Comparison of ENCODE assay signal across 21 cellular contexts in the genomic region with DNA sequence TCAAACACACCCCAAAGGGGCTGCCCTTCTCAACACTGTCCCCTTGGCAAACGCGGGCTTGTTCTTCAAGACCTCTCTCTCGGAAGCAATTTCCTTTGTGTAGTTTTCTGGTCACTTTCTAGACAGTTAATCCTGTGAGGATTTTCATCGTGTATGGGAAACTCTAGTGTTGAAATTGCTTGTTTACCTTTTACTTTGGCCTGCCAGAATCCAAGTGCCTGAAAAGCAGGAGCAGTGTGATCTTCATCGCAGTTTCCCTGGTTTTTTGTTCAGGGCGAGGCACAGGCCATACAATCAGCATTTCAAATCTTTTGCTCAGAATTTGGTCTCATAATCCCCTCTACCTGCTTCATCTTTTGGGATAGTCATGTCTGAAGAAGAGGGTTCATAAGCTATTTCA.
"Had no signal": no experiment of that assay in that cellular context is flagged by ENCODE, and none has a peak within 500 bp of the region (broad histone marks: within the 10 kb centered on the region; RNA-seq: fewer than 3 reads in every experiment).

No MANE protein-coding gene starts in this region.

- H3K27ac ChIP-seq: dorsolateral prefrontal cortex, gastrocnemius medialis, left ventricle myocardium inferior, parathyroid adenoma, right atrium auricular region, sigmoid colon, spleen, thoracic aorta, tibial nerve, upper lobe of left lung, uterus had no signal

- H3K4me1 Mint-ChIP-seq: memory B cell; natural killer cell; stimulated activated naive B cell treated with anti-CD40 and anti-IgM and Interleukin-4, amounts not matched to agents 10 μg/mL and 1 μg/mL and 100 μg/mL, for 72 hours had no signal

- DNase-seq: dorsolateral prefrontal cortex; effector CD4-positive, alpha-beta T cell; gastrocnemius medialis; head of caudate nucleus; left cardiac atrium; left ventricle myocardium inferior; natural killer cell; sigmoid colon; spleen; stimulated activated CD4-positive, alpha-beta T cell treated with anti-CD3 and anti-CD28 coated beads, Interleukin-4, amount 100 ng/mL, for 4 hours; stimulated activated naive B cell treated with anti-CD40 and anti-IgM and Interleukin-4, amounts not matched to agents 10 μg/mL and 1 μg/mL and 100 μg/mL, for 72 hours; uterus had no signal

- H3K9ac ChIP-seq: parathyroid adenoma had no signal

- H3K27ac Mint-ChIP-seq: memory B cell; natural killer cell; progenitor cell of endocrine pancreas; stimulated activated naive B cell treated with anti-CD40 and anti-IgM and Interleukin-4, amounts not matched to agents 10 μg/mL and 1 μg/mL and 100 μg/mL, for 72 hours; stimulated activated naive CD8-positive, alpha-beta T cell treated with anti-CD3 and anti-CD28 coated beads, Interleukin-15, Interleukin-2, amounts not matched to agents 100 ng/mL and 50 ng/mL, for 24 hours had no signal

- H3K9me3 ChIP-seq: gastrocnemius medialis, left ventricle myocardium inferior, right atrium auricular region, sigmoid colon, spleen, thoracic aorta, tibial nerve, upper lobe of left lung, uterus had no signal

- H2AFZ ChIP-seq: parathyroid adenoma had no signal

- H3K36me3 ChIP-seq: gastrocnemius medialis, left ventricle myocardium inferior, right atrium auricular region, sigmoid colon, spleen, thoracic aorta, tibial nerve, upper lobe of left lung, uterus had no signal

- H3K4me3 ChIP-seq: dorsolateral prefrontal cortex, gastrocnemius medialis, left ventricle myocardium inferior, lung, right atrium auricular region, sigmoid colon, spleen, thoracic aorta, tibial nerve, upper lobe of left lung, uterus had no signal

- H3K27me3 Mint-ChIP-seq: progenitor cell of endocrine pancreas had no signal

- H3K36me3 Mint-ChIP-seq: memory B cell; natural killer cell; stimulated activated naive B cell treated with anti-CD40 and anti-IgM and Interleukin-4, amounts not matched to agents 10 μg/mL and 1 μg/mL and 100 μg/mL, for 72 hours had no signal

- ATAC-seq: gastrocnemius medialis; left cardiac atrium; natural killer cell; stimulated activated naive B cell treated with anti-CD40 and anti-IgM and Interleukin-4, amounts not matched to agents 10 μg/mL and 1 μg/mL and 100 μg/mL, for 72 hours had no signal

- H3K27me3 ChIP-seq: gastrocnemius medialis, right atrium auricular region, sigmoid colon, spleen, tibial nerve, upper lobe of left lung, uterus had no signal

- H3K4me1 ChIP-seq: gastrocnemius medialis, left ventricle myocardium inferior, parathyroid adenoma, right atrium auricular region, sigmoid colon, spleen, tibial nerve, upper lobe of left lung, uterus had no signal

- H3K4me3 Mint-ChIP-seq: memory B cell; natural killer cell; stimulated activated naive B cell treated with anti-CD40 and anti-IgM and Interleukin-4, amounts not matched to agents 10 μg/mL and 1 μg/mL and 100 μg/mL, for 72 hours; stimulated activated naive CD8-positive, alpha-beta T cell treated with anti-CD3 and anti-CD28 coated beads, Interleukin-15, Interleukin-2, amounts not matched to agents 100 ng/mL and 50 ng/mL, for 24 hours had no signal

- H3K9me3 Mint-ChIP-seq: memory B cell; stimulated activated naive B cell treated with anti-CD40 and anti-IgM and Interleukin-4, amounts not matched to agents 10 μg/mL and 1 μg/mL and 100 μg/mL, for 72 hours; stimulated activated naive CD8-positive, alpha-beta T cell treated with anti-CD3 and anti-CD28 coated beads, Interleukin-15, Interleukin-2, amounts not matched to agents 100 ng/mL and 50 ng/mL, for 24 hours had no signal
